ENCODE assay signal across 20 cellular contexts in genomic region chr2:121066526-121066925, GRCh38.
DNase-seq lines count a peak whose midpoint lies in the region; ATAC-seq and TF ChIP-seq lines count a peak whose summit lies in the region.
"Had no signal": no experiment of that assay in that cellular context is flagged by ENCODE, and none has a peak within 500 bp of the region (broad histone marks: within the 10 kb centered on the region; RNA-seq: fewer than 3 reads in every experiment).

No MANE protein-coding gene starts in this region.

- H2BK5ac ChIP-seq in H9 (ENCODE audit: insufficient read length, low read length), result no peak overlapping the region
- no peak overlapping the region for H2BK5ac ChIP-seq in mesendoderm (ENCODE audit: low read length)

- H3K14ac ChIP-seq in H9 (ENCODE audit: insufficient read depth, low read length), result no peak overlapping the region

- H3K9me3 Mint-ChIP-seq in H9 (no peaks in the 10 kb centered on the region; a peak in 1 of 5 replicates), endodermal cell (no peaks in the 10 kb centered on the region)
- H3K9me3 Mint-ChIP-seq: IgD-negative memory B cell had no signal

- H3K9ac ChIP-seq in H9 (ENCODE audit: extremely low read depth, insufficient read length, low read length) (no peak overlapping the region), endodermal cell (ENCODE audit: extremely low read depth, low read length, poor library complexity, severe bottlenecking) (no peak overlapping the region), mesendoderm (ENCODE audit: low read length) (no peak overlapping the region)

- H3K4me2 ChIP-seq in H9 (ENCODE audit: insufficient read depth, insufficient read length, low read length) (no peak overlapping the region), mesendoderm (ENCODE audit: low read length) (no peak overlapping the region)

- H3T11ph ChIP-seq in H9 (ENCODE audit: low read length), result no peak overlapping the region

- H2AFZ ChIP-seq in H9 (ENCODE audit: low read length), result no peak overlapping the region

- no peak overlapping the region for H2BK20ac ChIP-seq in H9 (ENCODE audit: low read depth, low read length, poor library complexity, severe bottlenecking)

- H3K36me3 ChIP-seq in endodermal cell (ENCODE audit: control insufficient read depth, insufficient read depth, low read length) (no peaks in the 10 kb centered on the region), mesendoderm (ENCODE audit: control insufficient read depth, insufficient read depth, low read length) (no peaks in the 10 kb centered on the region)
- H3K36me3 ChIP-seq: BE2C had no signal

- H3K27ac ChIP-seq in H9 (ENCODE audit: insufficient read length, low read depth, low read length), result no peak overlapping the region
- no peak overlapping the region for H3K27ac ChIP-seq in endodermal cell (ENCODE audit: low read depth, low read length)
- no peak overlapping the region for H3K27ac ChIP-seq in mesendoderm (ENCODE audit: low read depth, low read length)
- no peak overlapping the region for H3K27ac ChIP-seq in foreskin keratinocyte

- H3K4ac ChIP-seq in H9 (ENCODE audit: low read depth, low read length) (no peak overlapping the region), mesendoderm (ENCODE audit: low read depth, low read length) (no peak overlapping the region)

- no peak overlapping the region for H3K4me3 ChIP-seq in endodermal cell (ENCODE audit: low read length)
- H3K4me3 ChIP-seq in mesendoderm (ENCODE audit: low read length), result no peak overlapping the region

- peaks cover 71% of the 10 kb centered on the region for H3K27me3 Mint-ChIP-seq in H9 (ENCODE audit: low read depth)
- H3K27me3 Mint-ChIP-seq in T-helper 17 cell, result peaks cover 35% of the 10 kb centered on the region
- peaks cover 74% of the 10 kb centered on the region for H3K27me3 Mint-ChIP-seq in endodermal cell (ENCODE audit: insufficient read depth)

- no peaks in the 10 kb centered on the region for H3K9me3 ChIP-seq in H9 (ENCODE audit: control insufficient read depth, low read depth, low read length)
- no peaks in the 10 kb centered on the region for H3K9me3 ChIP-seq in T-helper 17 cell (ENCODE audit: control insufficient read depth, low read length, poor library complexity, severe bottlenecking)
- no peaks in the 10 kb centered on the region for H3K9me3 ChIP-seq in endodermal cell (ENCODE audit: control insufficient read depth, low read length)
- H3K9me3 ChIP-seq: BE2C had no signal

- no peak overlapping the region for H3K18ac ChIP-seq in H9 (ENCODE audit: insufficient read length, low read depth, low read length)
- H3K18ac ChIP-seq in mesendoderm (ENCODE audit: low read length), result no peak overlapping the region

- H3K27me3 ChIP-seq in H9 (ENCODE audit: insufficient read depth, low read length) (no peaks in the 10 kb centered on the region), endodermal cell (ENCODE audit: control insufficient read depth, insufficient read depth, low read length, poor library complexity, severe bottlenecking) (peaks cover 28% of the 10 kb centered on the region), mesendoderm (ENCODE audit: insufficient read depth, low read length, poor library complexity) (no peaks in the 10 kb centered on the region), foreskin keratinocyte (peaks cover 61% of the 10 kb centered on the region)
- H3K27me3 ChIP-seq: BE2C had no signal

- H3K4me3 Mint-ChIP-seq in H9 (0 out of 5 replicates have a peak overlapping the region, but pooled peaks of 1 of the 2 experiments have one; percentile 8), T-helper 17 cell (no peak overlapping the region), endodermal cell (no peak overlapping the region)
- H3K4me3 Mint-ChIP-seq: IgD-negative memory B cell had no signal

- no peak overlapping the region for H2BK12ac ChIP-seq in H9 (ENCODE audit: insufficient read length, low read depth, low read length)

- H3K79me1 ChIP-seq in H9 (ENCODE audit: insufficient read depth, low read depth, low read length, poor library complexity, severe bottlenecking) (no peaks in the 10 kb centered on the region), mesendoderm (ENCODE audit: low read length) (no peaks in the 10 kb centered on the region)

- no peaks in the 10 kb centered on the region for H3K23me2 ChIP-seq in H9 (ENCODE audit: insufficient read length, low read depth, low read length, poor library complexity, severe bottlenecking)

- peaks cover 16 to 18% of the 10 kb centered on the region in 2 experiments for H3K4me1 Mint-ChIP-seq in H9
- peaks cover 4% of the 10 kb centered on the region for H3K4me1 Mint-ChIP-seq in T-helper 17 cell
- H3K4me1 Mint-ChIP-seq in endodermal cell, result no peaks in the 10 kb centered on the region

- H3K36me3 Mint-ChIP-seq in H9 (ENCODE audit: insufficient read depth in 1 of 3, low read depth in 3 of 3) (no peaks in the 10 kb centered on the region), T-helper 17 cell (ENCODE audit: low read depth) (no peaks in the 10 kb centered on the region), endodermal cell (ENCODE audit: low read depth) (no peaks in the 10 kb centered on the region)
- H3K36me3 Mint-ChIP-seq: IgD-negative memory B cell had no signal

- H4K20me1 ChIP-seq in H9 (ENCODE audit: control insufficient read depth, insufficient read depth, insufficient read length), result no peaks in the 10 kb centered on the region

- H3K27ac Mint-ChIP-seq in H9 (peak overlapping the region in 1 of 3 experiments; percentile 25; a peak in 1 of 7 replicates), T-helper 17 cell (peak overlapping the region; percentile 71), endodermal cell (no peak overlapping the region)

- peak; percentile 70 for DNase-seq in H9
- DNase-seq in T-helper 17 cell, result no peak
- DNase-seq in endodermal cell, result peak; percentile 82
- peak; percentile 83 for DNase-seq in mesendoderm
- no peak for DNase-seq in anterior cingulate cortex (lab: John Stamatoyannopoulos, UW)
- DNase-seq in activated CD4-positive, CD25-positive, alpha-beta regulatory T cell treated with anti-CD3 and anti-CD28 coated beads, Interleukin-2, amount 50 U/mL, for 72 hours, result no peak
- DNase-seq in foreskin keratinocyte, result no peak
- DNase-seq: BE2C; MM.1S; NCI-H1092; NCI-H1436 treated with DMSO at 0.1 percent for 48 hours; NCI-H2029 treated with DMSO at 0.1 percent for 48 hours; NCI-H226; NCI-H510A treated with DMSO at 0.1 percent for 48 hours; NCI-H748 treated with DMSO at 0.1 percent for 48 hours; NK-92 treated with Interleukin-12 subunit alpha and Interleukin-12 subunit beta, amount 100 ng/mL, for 24 hours; SIG-M5 had no signal

- no peaks in the 10 kb centered on the region for H3K4me1 ChIP-seq in H9 (ENCODE audit: insufficient read depth, low read length)
- no peaks in the 10 kb centered on the region for H3K4me1 ChIP-seq in endodermal cell (ENCODE audit: control insufficient read depth, insufficient read depth, low read length)
- H3K4me1 ChIP-seq in mesendoderm (ENCODE audit: control insufficient read depth, low read depth, low read length), result no peaks in the 10 kb centered on the region
- no peaks in the 10 kb centered on the region for H3K4me1 ChIP-seq in foreskin keratinocyte
- H3K4me1 ChIP-seq: BE2C had no signal

- H3K79me2 ChIP-seq in H9 (ENCODE audit: insufficient read depth, low read length) (no peaks in the 10 kb centered on the region), mesendoderm (ENCODE audit: control insufficient read depth, insufficient read depth, low read length) (no peaks in the 10 kb centered on the region)

- H2AK5ac ChIP-seq in H9 (ENCODE audit: insufficient read length, low read length) (no peak overlapping the region), mesendoderm (ENCODE audit: low read length) (no peak overlapping the region)

- H4K8ac ChIP-seq in H9 (replicated peaks; ENCODE audit: insufficient read length, low read depth, low read length) (no peak overlapping the region), mesendoderm (ENCODE audit: low read depth, low read length) (no peak overlapping the region)

- H4K91ac ChIP-seq in H9 (ENCODE audit: insufficient read length, low read depth, low read length), result no peak overlapping the region

- no CpG with 5 or more reads among the region's 6 CpGs for WGBS in H9 (ENCODE audit: extremely low coverage, insufficient read length, low lambda C conversion rate)
- WGBS in endodermal cell (ENCODE audit: insufficient coverage in 1 of 2, insufficient read length in 1 of 2), 2 experiments, result 86 to 88% methylated on average over 5 to 6 of the region's 6 CpGs
- no CpG with 5 or more reads among the region's 6 CpGs for WGBS in mesendoderm (ENCODE audit: extremely low coverage, insufficient coverage, low lambda C conversion rate)

- H4K5ac ChIP-seq in H9 (ENCODE audit: insufficient read length, low read depth, low read length) (no peak overlapping the region), mesendoderm (ENCODE audit: low read length) (no peak overlapping the region)

- H3K56ac ChIP-seq in H9 (ENCODE audit: insufficient read length, low read depth, low read length) (no peak overlapping the region), mesendoderm (ENCODE audit: low read length) (no peak overlapping the region)

- H2BK15ac ChIP-seq in H9 (ENCODE audit: low read depth, low read length) (no peak overlapping the region), mesendoderm (replicated peaks; ENCODE audit: low read depth) (no peak overlapping the region)

- H2BK120ac ChIP-seq in H9 (ENCODE audit: low read depth, low read length, poor library complexity, severe bottlenecking) (no peak overlapping the region), mesendoderm (ENCODE audit: low read depth, low read length) (no peak overlapping the region)

- H3K23ac ChIP-seq in H9 (ENCODE audit: insufficient read length, low read depth, low read length) (no peak overlapping the region), mesendoderm (ENCODE audit: low read length) (no peak overlapping the region)

- no peak for TF ChIP-seq CTCF in H9 (conservative IDR thresholded peaks at IDR 0.05)
- no peak for TF ChIP-seq CTCF in endodermal cell (conservative IDR thresholded peaks at IDR 0.05)
- no peak for TF ChIP-seq CTCF in foreskin keratinocyte (conservative IDR thresholded peaks at IDR 0.05)

- ATAC-seq in T-helper 17 cell, result no peak
- no peak for ATAC-seq in HG03432 (IDR thresholded peaks at IDR 0.05; ENCODE audit: unreplicated experiment)
- ATAC-seq in foreskin keratinocyte, result no peak
- ATAC-seq: SK-N-SH treated with all-trans-retinoic acid at 6 μM for 48 hours had no signal

Comparison
In these comparisons a context has a peak if more than half of its experiments do, and no peak if none do; other contexts are left out.
1. DNase-seq: peak in H9 (single experiment), endodermal cell (single experiment) and mesendoderm (single experiment); none in T-helper 17 cell (0 of 3), anterior cingulate cortex (0 of 58), activated CD4-positive, CD25-positive, alpha-beta regulatory T cell treated with anti-CD3 and anti-CD28 coated beads, Interleukin-2, amount 50 U/mL, for 72 hours (single experiment) and foreskin keratinocyte (0 of 2).